Comparison of ENCODE assay signal across 18 cellular contexts in the genomic region with DNA sequence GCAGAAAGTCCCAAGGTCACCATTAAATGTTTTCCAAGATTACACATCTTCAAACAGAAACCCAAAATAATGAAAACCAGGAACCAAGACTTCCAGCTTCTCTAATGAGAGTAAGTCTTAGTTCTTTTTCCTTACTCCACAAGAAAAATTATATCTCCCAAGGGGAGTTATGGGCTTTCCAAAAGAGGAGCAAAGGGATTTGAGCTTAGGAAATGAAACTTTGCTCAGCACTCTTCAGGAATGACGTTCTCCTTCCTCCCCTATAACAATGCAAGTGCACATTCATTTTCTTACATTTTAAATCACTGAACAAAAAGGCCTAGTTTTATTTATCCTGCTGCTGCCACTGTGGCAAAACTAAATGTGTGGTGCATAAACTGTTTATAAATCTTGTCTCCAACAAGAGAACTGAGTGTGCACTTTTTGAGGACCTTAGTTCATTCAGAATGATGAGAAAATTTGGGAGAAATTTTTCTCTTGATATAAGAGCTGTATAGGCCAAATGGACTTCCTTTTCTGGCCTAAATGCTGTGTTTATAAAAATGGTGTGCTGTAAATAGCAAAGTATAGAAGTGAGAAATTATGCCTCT.
DNase-seq lines count a peak whose midpoint lies in the region; ATAC-seq and TF ChIP-seq lines count a peak whose summit lies in the region.
"Had no signal": no experiment of that assay in that cellular context is flagged by ENCODE, and none has a peak within 500 bp of the region (broad histone marks: within the 10 kb centered on the region; RNA-seq: fewer than 3 reads in every experiment).

No MANE protein-coding gene starts in this region.

- POLR2A ChIA-PET in activated CD8-positive, alpha-beta T cell treated with anti-CD3 and anti-CD28 coated beads for 36 hours (lab: Charles Lee), result interaction anchor here (1.3 kb wide), 1 partner anchor 41 kb away, joined by 3 read pairs; no protein-coding TSS in a partner anchor
- POLR2A ChIA-PET in activated CD8-positive, alpha-beta T cell treated with anti-CD3 and anti-CD28 coated beads, Interleukin-2, amount 10 ng/mL, durations not matched to agents 7 days and 5 days (lab: Charles Lee), result interaction anchor here (0.9 kb wide), 1 partner anchor 409 kb away, joined by 4 read pairs; the partner anchor contains the start of gene BTG1

- H4K20me1 ChIP-seq in MM.1S (ENCODE audit: insufficient read depth, low read length), result no peaks in the 10 kb centered on the region

- H3K9me2 ChIP-seq in MM.1S (replicated peaks; ENCODE audit: insufficient read depth, low read length), result no peaks in the 10 kb centered on the region

- H3K36me3 Mint-ChIP-seq in activated CD8-positive, alpha-beta T cell treated with anti-CD3 and anti-CD28 coated beads for 36 hours (ENCODE audit: low read depth), result peaks cover 12% of the 10 kb centered on the region
- H3K36me3 Mint-ChIP-seq in activated CD8-positive, alpha-beta T cell treated with anti-CD3 and anti-CD28 coated beads, Interleukin-2, amount 10 ng/mL, durations not matched to agents 7 days and 5 days (ENCODE audit: low read depth), result peaks cover 19% of the 10 kb centered on the region

- intact Hi-C loops in activated CD8-positive, alpha-beta T cell treated with anti-CD3 and anti-CD28 coated beads for 36 hours (cut with micrococcal nuclease), result loop anchor here (5.0 kb wide), 1 partner anchor 52 kb away; no protein-coding TSS in a partner anchor
- intact Hi-C loops in spleen (cut with DNase I; ENCODE audit: low total_unique reads), result no loop called here
- intact Hi-C loops in head of caudate nucleus (cut with DNase I), result no loop called here

- no peak for ATAC-seq in activated CD8-positive, alpha-beta T cell treated with anti-CD3 and anti-CD28 coated beads for 36 hours
- no peak for ATAC-seq in activated CD8-positive, alpha-beta T cell treated with anti-CD3 and anti-CD28 coated beads, Interleukin-2, amount 10 ng/mL, durations not matched to agents 7 days and 5 days
- ATAC-seq in GM18511 (IDR thresholded peaks at IDR 0.05; ENCODE audit: unreplicated experiment), result no peak
- ATAC-seq: T-helper 17 cell had no signal

- peak overlapping the region; percentile 38 for H3K27ac Mint-ChIP-seq in activated CD8-positive, alpha-beta T cell treated with anti-CD3 and anti-CD28 coated beads for 36 hours
- no peak overlapping the region for H3K27ac Mint-ChIP-seq in activated CD8-positive, alpha-beta T cell treated with anti-CD3 and anti-CD28 coated beads, Interleukin-2, amount 10 ng/mL, durations not matched to agents 7 days and 5 days

- H3K9ac ChIP-seq in MM.1S (ENCODE audit: low read length), result peak overlapping the region; percentile 5; the same call in 1 of the 2 replicates

- peak overlapping the region; percentile 39 for H3K4me2 ChIP-seq in MM.1S (ENCODE audit: low read depth, low read length)

- 40 to 57% (median 48%) methylated on average over 1 of the region's 1 CpG for WGBS in spleen, 5 donors

- H3K4me1 ChIP-seq in MM.1S (ENCODE audit: low read length) (peaks cover 69% of the 10 kb centered on the region), spleen (peaks cover 19 to 69% (median 46%) of the 10 kb centered on the region in 6 donors)

- H3K36me3 ChIP-seq in MM.1S (replicated peaks; ENCODE audit: insufficient read depth, low read length) (no peaks in the 10 kb centered on the region), spleen (no peaks in the 10 kb centered on the region)
- H3K36me3 ChIP-seq: Peyer's patch had no signal

- H3K9me3 Mint-ChIP-seq in activated CD8-positive, alpha-beta T cell treated with anti-CD3 and anti-CD28 coated beads for 36 hours, result peaks cover 4% of the 10 kb centered on the region
- H3K9me3 Mint-ChIP-seq in activated CD8-positive, alpha-beta T cell treated with anti-CD3 and anti-CD28 coated beads, Interleukin-2, amount 10 ng/mL, durations not matched to agents 7 days and 5 days (ENCODE audit: insufficient read depth), result no peaks in the 10 kb centered on the region

- no peak overlapping the region for H3K4me3 Mint-ChIP-seq in activated CD8-positive, alpha-beta T cell treated with anti-CD3 and anti-CD28 coated beads for 36 hours
- H3K4me3 Mint-ChIP-seq in activated CD8-positive, alpha-beta T cell treated with anti-CD3 and anti-CD28 coated beads, Interleukin-2, amount 10 ng/mL, durations not matched to agents 7 days and 5 days, result no peak overlapping the region

- peaks cover 21% of the 10 kb centered on the region for H3F3A ChIP-seq in MM.1S (ENCODE audit: insufficient read depth, low read length)

- H3K79me2 ChIP-seq in MM.1S (ENCODE audit: low read length), result no peaks in the 10 kb centered on the region

- TF ChIP-seq POLR2A in spleen (IDR thresholded peaks at IDR 0.05), result no peak

- H3K4me1 Mint-ChIP-seq in activated CD8-positive, alpha-beta T cell treated with anti-CD3 and anti-CD28 coated beads for 36 hours (ENCODE audit: low read depth), result peaks cover 44% of the 10 kb centered on the region
- H3K4me1 Mint-ChIP-seq in activated CD8-positive, alpha-beta T cell treated with anti-CD3 and anti-CD28 coated beads, Interleukin-2, amount 10 ng/mL, durations not matched to agents 7 days and 5 days (ENCODE audit: low read depth), result peaks cover 40% of the 10 kb centered on the region

- CTCF ChIA-PET in activated CD8-positive, alpha-beta T cell treated with anti-CD3 and anti-CD28 coated beads for 36 hours (lab: Charles Lee), result interaction anchor here (1.0 to 1.2 kb wide), 2 partner anchors 52 to 146 kb away, joined by 3 to 4 read pairs; no protein-coding TSS in a partner anchor
- CTCF ChIA-PET in activated CD8-positive, alpha-beta T cell treated with anti-CD3 and anti-CD28 coated beads, Interleukin-2, amount 10 ng/mL, durations not matched to agents 7 days and 5 days (lab: Charles Lee), result interaction anchor here (0.7 to 1.4 kb wide), 2 partner anchors 16 to 49 kb away, joined by 5 read pairs; no protein-coding TSS in a partner anchor

- H3K27me3 ChIP-seq in MM.1S (replicated peaks; ENCODE audit: insufficient read depth, low read length) (no peaks in the 10 kb centered on the region), spleen (replicated peaks in 1 of 7) (no peaks in the 10 kb centered on the region)
- H3K27me3 ChIP-seq: Peyer's patch had no signal

- TF ChIP-seq CTCF in activated CD8-positive, alpha-beta T cell treated with anti-CD3 and anti-CD28 coated beads for 36 hours (IDR thresholded peaks at IDR 0.05), result no peak
- TF ChIP-seq CTCF in MM.1S (IDR thresholded peaks at IDR 0.05; ENCODE audit: low read length) (no peak), spleen (IDR thresholded peaks at IDR 0.05 in 8 of 11, conservative IDR thresholded peaks at IDR 0.05 in 3 of 11) (no peak)

- H3K4me3 ChIP-seq in MM.1S (ENCODE audit: low read length) (no peak overlapping the region), spleen (no peak overlapping the region)
- H3K4me3 ChIP-seq: Peyer's patch had no signal

- H3K27ac ChIP-seq in MM.1S (ENCODE audit: low read length) (peak overlapping the region; percentile 49; the same call in 1 of the 2 replicates), spleen (peak overlapping the region; percentile 43 to 74 (median 62))
- H3K27ac ChIP-seq: HL-60 had no signal

- no peak for DNase-seq in activated CD8-positive, alpha-beta T cell treated with anti-CD3 and anti-CD28 coated beads for 36 hours
- DNase-seq in activated CD8-positive, alpha-beta T cell treated with anti-CD3 and anti-CD28 coated beads, Interleukin-2, amount 10 ng/mL, durations not matched to agents 7 days and 5 days, result no peak
- DNase-seq in MM.1S (no peak), fibroblast of peridontal ligament (ENCODE audit: extremely low read depth) (peak; percentile 62), spleen (no peak), head of caudate nucleus (no peak), cerebellar cortex (ENCODE audit: low spot score) (no peak)
- DNase-seq: aorta; Caco-2; H7; Karpas-422; NCI-H187; NCI-H524; Peyer's patch; stimulated activated CD4-positive, alpha-beta T cell treated with anti-CD3 and anti-CD28 coated beads, Interleukin-2, amount 100 ng/mL, for 24 hours; T-helper 17 cell had no signal

- H3K9me3 ChIP-seq in MM.1S (replicated peaks; ENCODE audit: insufficient read depth, low read length) (no peaks in the 10 kb centered on the region), spleen (no peaks in the 10 kb centered on the region)
- H3K9me3 ChIP-seq: Caco-2, Peyer's patch had no signal

- peak overlapping the region; percentile 59 for H2AFZ ChIP-seq in MM.1S (ENCODE audit: low read length)

- no peaks in the 10 kb centered on the region for H3K27me3 Mint-ChIP-seq in activated CD8-positive, alpha-beta T cell treated with anti-CD3 and anti-CD28 coated beads for 36 hours
- H3K27me3 Mint-ChIP-seq in activated CD8-positive, alpha-beta T cell treated with anti-CD3 and anti-CD28 coated beads, Interleukin-2, amount 10 ng/mL, durations not matched to agents 7 days and 5 days (ENCODE audit: low read depth), result no peaks in the 10 kb centered on the region
- H3K27me3 Mint-ChIP-seq: T-helper 17 cell had no signal
